24 cellular contexts compared by ENCODE assay signal in genomic region chr16:54620197-54620596, GRCh38.
DNase-seq lines count a peak whose midpoint lies in the region; ATAC-seq, FAIRE-seq and TF ChIP-seq lines count a peak whose summit lies in the region.
"Had no signal": no experiment of that assay in that cellular context is flagged by ENCODE, and none has a peak within 500 bp of the region (broad histone marks: within the 10 kb centered on the region; RNA-seq: fewer than 3 reads in every experiment).

No MANE protein-coding gene starts in this region.

- H3K4me3 ChIP-seq in bronchial epithelial cell (ENCODE audit: low read depth, low read length) (no peak overlapping the region), heart left ventricle (no peak overlapping the region)
- H3K4me3 ChIP-seq: GM23248, PC-9, SJCRH30 had no signal

- no peak for TF ChIP-seq CTCF in bronchial epithelial cell (IDR thresholded peaks at IDR 0.05; ENCODE audit: insufficient read depth, low read length, severe bottlenecking)
- no peak for TF ChIP-seq CTCF in heart left ventricle (IDR thresholded peaks at IDR 0.05)
- TF ChIP-seq CTCF in endothelial cell (IDR thresholded peaks at IDR 0.05; ENCODE audit: unreplicated experiment) = no peak

- ATAC-seq in heart left ventricle = no peak
- ATAC-seq: Right ventricle myocardium inferior, SK-N-SH treated with all-trans-retinoic acid at 6 μM for 48 hours had no signal

- peaks cover 4% of the 10 kb centered on the region for H3K9me3 Mint-ChIP-seq in endothelial cell (ENCODE audit: unreplicated experiment)

- intact Hi-C loops in heart left ventricle (cut with DNase I) = no loop called here

- no peak overlapping the region for H3K27ac Mint-ChIP-seq in endothelial cell (ENCODE audit: unreplicated experiment)
- H3K27ac Mint-ChIP-seq: CD14-positive monocyte; CD8-positive, alpha-beta memory T cell had no signal

- no peaks in the 10 kb centered on the region for H3K36me3 Mint-ChIP-seq in endothelial cell (ENCODE audit: low read depth, unreplicated experiment)
- H3K36me3 Mint-ChIP-seq: CD14-positive monocyte; CD8-positive, alpha-beta memory T cell had no signal

- H3K27ac ChIP-seq in heart left ventricle = no peak overlapping the region
- H3K27ac ChIP-seq: GM23248, PC-9, SJCRH30 had no signal

- DNase-seq in NCI-H2029 (lab: John Stamatoyannopoulos, UW) = peak; percentile 13
- no peak for DNase-seq in NCI-H2029 treated with DMSO at 0.1 percent for 48 hours (lab: John Stamatoyannopoulos, UW)
- peak; percentile 5 for DNase-seq in DMS153 (lab: John Stamatoyannopoulos, UW)
- peak; percentile 12 for DNase-seq in NCI-H1105 treated with DMSO at 0.1 percent for 48 hours (lab: John Stamatoyannopoulos, UW)
- DNase-seq in bronchial epithelial cell (ENCODE audit: low read depth) = no peak
- no peak for DNase-seq in heart left ventricle
- no peak for DNase-seq in endothelial cell (ENCODE audit: low spot score)
- DNase-seq: 8988T; ACHN; BE2C; Calu3; CD8-positive, alpha-beta memory T cell; GM23248; H7; Karpas-422; NCI-H1694; NCI-H446 treated with DMSO at 0.1 percent for 48 hours; NCI-H774; PC-9; SJCRH30 had no signal

- FAIRE-seq in bronchial epithelial cell (lab: Jason Lieb, UNC) = peak; percentile 62
- FAIRE-seq: G401.6 had no signal

- H3K4me1 Mint-ChIP-seq in endothelial cell (ENCODE audit: unreplicated experiment) = no peaks in the 10 kb centered on the region
- H3K4me1 Mint-ChIP-seq: CD14-positive monocyte; CD8-positive, alpha-beta memory T cell had no signal

- WGBS in heart left ventricle, 4 donors = 72 to 83% (median 77%) methylated on average over 3 of the region's 3 CpGs

- H3K4me3 Mint-ChIP-seq in endothelial cell (ENCODE audit: unreplicated experiment) = no peak overlapping the region
- H3K4me3 Mint-ChIP-seq: CD14-positive monocyte; CD8-positive, alpha-beta memory T cell had no signal

- no peaks in the 10 kb centered on the region for H3K27me3 Mint-ChIP-seq in endothelial cell (ENCODE audit: unreplicated experiment)
- H3K27me3 Mint-ChIP-seq: CD8-positive, alpha-beta memory T cell had no signal

- no peak for TF ChIP-seq POLR2A in heart left ventricle (IDR thresholded peaks at IDR 0.05)

- H3K36me3 ChIP-seq in bronchial epithelial cell (ENCODE audit: control insufficient read depth, insufficient read depth, low read length) (no peaks in the 10 kb centered on the region), heart left ventricle (no peaks in the 10 kb centered on the region)
- H3K36me3 ChIP-seq: BE2C, SJCRH30 had no signal

- H3K4me1 ChIP-seq in heart left ventricle = no peaks in the 10 kb centered on the region
- H3K4me1 ChIP-seq: BE2C, SJCRH30 had no signal

- no peaks in the 10 kb centered on the region for H3K9me3 ChIP-seq in heart left ventricle
- H3K9me3 ChIP-seq: BE2C, SJCRH30 had no signal

- H3K27me3 ChIP-seq in bronchial epithelial cell (ENCODE audit: control insufficient read depth, insufficient read depth, low read length) = no peaks in the 10 kb centered on the region
- H3K27me3 ChIP-seq in heart left ventricle = no peaks in the 10 kb centered on the region
- H3K27me3 ChIP-seq: SJCRH30 had no signal

Comparison
In these comparisons a context has a peak if more than half of its experiments do, and no peak if none do; other contexts are left out.
1. DNase-seq: peak in NCI-H2029 (single experiment), DMS153 (single experiment) and NCI-H1105 treated with DMSO at 0.1 percent for 48 hours (single experiment); none in NCI-H2029 treated with DMSO at 0.1 percent for 48 hours (single experiment), bronchial epithelial cell (single experiment), heart left ventricle (0 of 5) and endothelial cell (single experiment).